Comparison of ENCODE assay signal across 8 cellular contexts in genomic region chr3:35946121-35946856, GRCh38.
DNase-seq lines count a peak whose midpoint lies in the region; ATAC-seq, FAIRE-seq and TF ChIP-seq lines count a peak whose summit lies in the region.

No MANE protein-coding gene starts in this region.

- TF ChIP-seq RAD21 in A549 (conservative IDR thresholded peaks at IDR 0.05 in 1 of 2, IDR thresholded peaks at IDR 0.05 in 1 of 2): peak; percentile 56; a peak in 4 of 5 replicates

- H3K4me2 ChIP-seq in A549: no peak overlapping the region; the same call in 2 of the 3 replicates

- no peak for TF ChIP-seq POLR2A in A549 (IDR thresholded peaks at IDR 0.05; ENCODE audit: low read length)
- TF ChIP-seq POLR2A in upper lobe of left lung (IDR thresholded peaks at IDR 0.05): no peak

- H3K4me3 ChIP-seq in A549 (no peak overlapping the region), upper lobe of left lung (no peak overlapping the region)

- WGBS in A549 (ENCODE audit: missing lambda C conversion rate): 42% methylated on average over 8 of the region's 8 CpGs
- 51% methylated on average over 8 of the region's 8 CpGs for WGBS in upper lobe of left lung, 2 donors

- POLR2A ChIA-PET in A549 (lab: Yijun Ruan, JAX): no interaction called here
- POLR2A ChIA-PET in activated CD4-positive, alpha-beta memory T cell treated with anti-CD3 and anti-CD28 coated beads, Interleukin-2, amount 10 ng/mL, durations not matched to agents 7 days and 5 days (lab: Charles Lee): no interaction called here

- H3K36me3 ChIP-seq in upper lobe of left lung: no peaks in the 10 kb centered on the region

- H3K27me3 Mint-ChIP-seq in activated CD4-positive, alpha-beta memory T cell treated with anti-CD3 and anti-CD28 coated beads, Interleukin-2, amount 10 ng/mL, durations not matched to agents 7 days and 5 days: no peaks in the 10 kb centered on the region

- DNase-seq in A549 (ENCODE audit: low read depth in 1 of 2, low spot score in 1 of 2) (peak in 1 of 2 experiments; percentile 43), RKO (ENCODE audit: low spot score) (peak; percentile 34), foreskin keratinocyte (peak in 1 of 2 donors; percentile 20), H4 (ENCODE audit: low spot score) (no peak), occipital lobe (lab: John Stamatoyannopoulos, UW) (no peak), upper lobe of left lung (no peak)
- no peak for DNase-seq in activated CD4-positive, alpha-beta memory T cell treated with anti-CD3 and anti-CD28 coated beads, Interleukin-2, amount 10 ng/mL, durations not matched to agents 7 days and 5 days

- H3K4me1 ChIP-seq in A549 (peaks cover 20% of the 10 kb centered on the region), foreskin keratinocyte (peaks cover 10% of the 10 kb centered on the region), upper lobe of left lung (no peaks in the 10 kb centered on the region)

- no peak for FAIRE-seq in A549 (lab: Jason Lieb, UNC)

- no peak overlapping the region for H3K4me3 Mint-ChIP-seq in activated CD4-positive, alpha-beta memory T cell treated with anti-CD3 and anti-CD28 coated beads, Interleukin-2, amount 10 ng/mL, durations not matched to agents 7 days and 5 days

- CTCF ChIA-PET in A549 (lab: Yijun Ruan, JAX): interaction anchor here (0.7 to 2.4 kb wide), 9 partner anchors 8 to 1686 kb away, joined by 3 to 9 read pairs (median 3); no protein-coding TSS in a partner anchor
- CTCF ChIA-PET in activated CD4-positive, alpha-beta memory T cell treated with anti-CD3 and anti-CD28 coated beads, Interleukin-2, amount 10 ng/mL, durations not matched to agents 7 days and 5 days (lab: Charles Lee): no interaction called here

- no peak overlapping the region for H3K27ac ChIP-seq in A549
- no peak overlapping the region for H3K27ac ChIP-seq in foreskin keratinocyte
- H3K27ac ChIP-seq in upper lobe of left lung: no peak overlapping the region

- ATAC-seq in A549 (peak in 1 of 2 experiments; percentile 69; a peak in 3 of 6 replicates), GM18909 (IDR thresholded peaks at IDR 0.05; ENCODE audit: poor library complexity, unreplicated experiment) (peak; percentile 48), foreskin keratinocyte (peak; percentile 16), upper lobe of left lung (ENCODE audit: low FRiP score in 2 of 2) (no peak)

- H3K9me3 ChIP-seq in A549: no peaks in the 10 kb centered on the region
- no peaks in the 10 kb centered on the region for H3K9me3 ChIP-seq in upper lobe of left lung

- TF ChIP-seq CTCF in A549 (IDR thresholded peaks at IDR 0.05) (peak; percentile 62), foreskin keratinocyte (conservative IDR thresholded peaks at IDR 0.05) (peak; percentile 65), upper lobe of left lung (IDR thresholded peaks at IDR 0.05) (peak in 2 of 6 experiments; percentile 18 to 26)

- H3K27me3 ChIP-seq in foreskin keratinocyte (peaks cover 2% of the 10 kb centered on the region), upper lobe of left lung (no peaks in the 10 kb centered on the region)

- no peaks in the 10 kb centered on the region for H3K4me1 Mint-ChIP-seq in activated CD4-positive, alpha-beta memory T cell treated with anti-CD3 and anti-CD28 coated beads, Interleukin-2, amount 10 ng/mL, durations not matched to agents 7 days and 5 days

- H3K36me3 Mint-ChIP-seq in activated CD4-positive, alpha-beta memory T cell treated with anti-CD3 and anti-CD28 coated beads, Interleukin-2, amount 10 ng/mL, durations not matched to agents 7 days and 5 days (ENCODE audit: low read depth): no peaks in the 10 kb centered on the region

- no peaks in the 10 kb centered on the region for H3K9me3 Mint-ChIP-seq in activated CD4-positive, alpha-beta memory T cell treated with anti-CD3 and anti-CD28 coated beads, Interleukin-2, amount 10 ng/mL, durations not matched to agents 7 days and 5 days

- no peak for TF ChIP-seq EP300 in A549 (IDR thresholded peaks at IDR 0.05)
- TF ChIP-seq EP300 in upper lobe of left lung (IDR thresholded peaks at IDR 0.05): no peak

- H3K27ac Mint-ChIP-seq in activated CD4-positive, alpha-beta memory T cell treated with anti-CD3 and anti-CD28 coated beads, Interleukin-2, amount 10 ng/mL, durations not matched to agents 7 days and 5 days: no peak overlapping the region

TF ChIP-seq in A549, 52 proteins besides CTCF, POLR2A, EP300 and RAD21:
- 0 out of 3 replicates have a peak, but pooled peaks have one; percentile 23 for TF ChIP-seq SMC3 (IDR thresholded peaks at IDR 0.05)
- no peak for TF ChIP-seq CHD4 (IDR thresholded peaks at IDR 0.05; ENCODE audit: borderline replicate concordance)
- TF ChIP-seq HOXA7 (CRISPR knock-in tag; IDR thresholded peaks at IDR 0.05): no peak
- no peak for TF ChIP-seq PBX3 (IDR thresholded peaks at IDR 0.05)

Comparison
In these comparisons a context has a peak if more than half of its experiments do, and no peak if none do; other contexts are left out.
1. ATAC-seq: peak in GM18909 (single experiment) and foreskin keratinocyte (single experiment); none in upper lobe of left lung (0 of 2).